Comparison of ENCODE assay signal across 1 cellular context in genomic region chr12:12380949-12381593, GRCh38.
TF ChIP-seq lines count a peak whose summit lies in the region.

No MANE protein-coding gene starts in this region.

TF ChIP-seq in HepG2, 621 proteins besides CTCF, POLR2A, EP300 and RAD21 (continued from another document and continues in another):
- TF ChIP-seq, protein P1, sequence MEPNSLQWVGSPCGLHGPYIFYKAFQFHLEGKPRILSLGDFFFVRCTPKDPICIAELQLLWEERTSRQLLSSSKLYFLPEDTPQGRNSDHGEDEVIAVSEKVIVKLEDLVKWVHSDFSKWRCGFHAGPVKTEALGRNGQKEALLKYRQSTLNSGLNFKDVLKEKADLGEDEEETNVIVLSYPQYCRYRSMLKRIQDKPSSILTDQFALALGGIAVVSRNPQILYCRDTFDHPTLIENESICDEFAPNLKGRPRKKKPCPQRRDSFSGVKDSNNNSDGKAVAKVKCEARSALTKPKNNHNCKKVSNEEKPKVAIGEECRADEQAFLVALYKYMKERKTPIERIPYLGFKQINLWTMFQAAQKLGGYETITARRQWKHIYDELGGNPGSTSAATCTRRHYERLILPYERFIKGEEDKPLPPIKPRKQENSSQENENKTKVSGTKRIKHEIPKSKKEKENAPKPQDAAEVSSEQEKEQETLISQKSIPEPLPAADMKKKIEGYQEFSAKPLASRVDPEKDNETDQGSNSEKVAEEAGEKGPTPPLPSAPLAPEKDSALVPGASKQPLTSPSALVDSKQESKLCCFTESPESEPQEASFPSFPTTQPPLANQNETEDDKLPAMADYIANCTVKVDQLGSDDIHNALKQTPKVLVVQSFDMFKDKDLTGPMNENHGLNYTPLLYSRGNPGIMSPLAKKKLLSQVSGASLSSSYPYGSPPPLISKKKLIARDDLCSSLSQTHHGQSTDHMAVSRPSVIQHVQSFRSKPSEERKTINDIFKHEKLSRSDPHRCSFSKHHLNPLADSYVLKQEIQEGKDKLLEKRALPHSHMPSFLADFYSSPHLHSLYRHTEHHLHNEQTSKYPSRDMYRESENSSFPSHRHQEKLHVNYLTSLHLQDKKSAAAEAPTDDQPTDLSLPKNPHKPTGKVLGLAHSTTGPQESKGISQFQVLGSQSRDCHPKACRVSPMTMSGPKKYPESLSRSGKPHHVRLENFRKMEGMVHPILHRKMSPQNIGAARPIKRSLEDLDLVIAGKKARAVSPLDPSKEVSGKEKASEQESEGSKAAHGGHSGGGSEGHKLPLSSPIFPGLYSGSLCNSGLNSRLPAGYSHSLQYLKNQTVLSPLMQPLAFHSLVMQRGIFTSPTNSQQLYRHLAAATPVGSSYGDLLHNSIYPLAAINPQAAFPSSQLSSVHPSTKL (CRISPR knock-in tag; IDR thresholded peaks at IDR 0.05): peak; percentile 80
- no peak for TF ChIP-seq HOXD1 (CRISPR knock-in tag; IDR thresholded peaks at IDR 0.05)
- no peak for TF ChIP-seq MED13 (CRISPR knock-in tag; IDR thresholded peaks at IDR 0.05)
- peak; percentile 46; the same call in 1 of the 2 replicates for TF ChIP-seq HMG20A (CRISPR knock-in tag; IDR thresholded peaks at IDR 0.05; ENCODE audit: borderline replicate concordance)
- TF ChIP-seq TCF12 (IDR thresholded peaks at IDR 0.05): no peak
- no peak for TF ChIP-seq TCF12 (CRISPR knock-in tag; IDR thresholded peaks at IDR 0.05)
- no peak for TF ChIP-seq PRDM4 (CRISPR knock-in tag; IDR thresholded peaks at IDR 0.05; ENCODE audit: borderline replicate concordance)
- TF ChIP-seq NFRKB (IDR thresholded peaks at IDR 0.05): no peak
- TF ChIP-seq SMC3 (IDR thresholded peaks at IDR 0.05; ENCODE audit: low read length): no peak
- TF ChIP-seq ZNF20 (CRISPR knock-in tag; IDR thresholded peaks at IDR 0.05): no peak
- 0 out of 2 replicates have a peak, but pooled peaks have one; percentile 21 for TF ChIP-seq ZBTB3 (CRISPR knock-in tag; IDR thresholded peaks at IDR 0.05; ENCODE audit: borderline replicate concordance, low read depth)
- TF ChIP-seq ZNF263 (CRISPR knock-in tag; IDR thresholded peaks at IDR 0.05): no peak
- TF ChIP-seq ISL2 (CRISPR knock-in tag; IDR thresholded peaks at IDR 0.05): no peak
- TF ChIP-seq, protein P2, sequence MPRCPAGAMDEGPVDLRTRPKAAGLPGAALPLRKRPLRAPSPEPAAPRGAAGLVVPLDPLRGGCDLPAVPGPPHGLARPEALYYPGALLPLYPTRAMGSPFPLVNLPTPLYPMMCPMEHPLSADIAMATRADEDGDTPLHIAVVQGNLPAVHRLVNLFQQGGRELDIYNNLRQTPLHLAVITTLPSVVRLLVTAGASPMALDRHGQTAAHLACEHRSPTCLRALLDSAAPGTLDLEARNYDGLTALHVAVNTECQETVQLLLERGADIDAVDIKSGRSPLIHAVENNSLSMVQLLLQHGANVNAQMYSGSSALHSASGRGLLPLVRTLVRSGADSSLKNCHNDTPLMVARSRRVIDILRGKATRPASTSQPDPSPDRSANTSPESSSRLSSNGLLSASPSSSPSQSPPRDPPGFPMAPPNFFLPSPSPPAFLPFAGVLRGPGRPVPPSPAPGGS (CRISPR knock-in tag; IDR thresholded peaks at IDR 0.05): no peak
- TF ChIP-seq EED (CRISPR knock-in tag; IDR thresholded peaks at IDR 0.05): no peak
- TF ChIP-seq, protein P3, sequence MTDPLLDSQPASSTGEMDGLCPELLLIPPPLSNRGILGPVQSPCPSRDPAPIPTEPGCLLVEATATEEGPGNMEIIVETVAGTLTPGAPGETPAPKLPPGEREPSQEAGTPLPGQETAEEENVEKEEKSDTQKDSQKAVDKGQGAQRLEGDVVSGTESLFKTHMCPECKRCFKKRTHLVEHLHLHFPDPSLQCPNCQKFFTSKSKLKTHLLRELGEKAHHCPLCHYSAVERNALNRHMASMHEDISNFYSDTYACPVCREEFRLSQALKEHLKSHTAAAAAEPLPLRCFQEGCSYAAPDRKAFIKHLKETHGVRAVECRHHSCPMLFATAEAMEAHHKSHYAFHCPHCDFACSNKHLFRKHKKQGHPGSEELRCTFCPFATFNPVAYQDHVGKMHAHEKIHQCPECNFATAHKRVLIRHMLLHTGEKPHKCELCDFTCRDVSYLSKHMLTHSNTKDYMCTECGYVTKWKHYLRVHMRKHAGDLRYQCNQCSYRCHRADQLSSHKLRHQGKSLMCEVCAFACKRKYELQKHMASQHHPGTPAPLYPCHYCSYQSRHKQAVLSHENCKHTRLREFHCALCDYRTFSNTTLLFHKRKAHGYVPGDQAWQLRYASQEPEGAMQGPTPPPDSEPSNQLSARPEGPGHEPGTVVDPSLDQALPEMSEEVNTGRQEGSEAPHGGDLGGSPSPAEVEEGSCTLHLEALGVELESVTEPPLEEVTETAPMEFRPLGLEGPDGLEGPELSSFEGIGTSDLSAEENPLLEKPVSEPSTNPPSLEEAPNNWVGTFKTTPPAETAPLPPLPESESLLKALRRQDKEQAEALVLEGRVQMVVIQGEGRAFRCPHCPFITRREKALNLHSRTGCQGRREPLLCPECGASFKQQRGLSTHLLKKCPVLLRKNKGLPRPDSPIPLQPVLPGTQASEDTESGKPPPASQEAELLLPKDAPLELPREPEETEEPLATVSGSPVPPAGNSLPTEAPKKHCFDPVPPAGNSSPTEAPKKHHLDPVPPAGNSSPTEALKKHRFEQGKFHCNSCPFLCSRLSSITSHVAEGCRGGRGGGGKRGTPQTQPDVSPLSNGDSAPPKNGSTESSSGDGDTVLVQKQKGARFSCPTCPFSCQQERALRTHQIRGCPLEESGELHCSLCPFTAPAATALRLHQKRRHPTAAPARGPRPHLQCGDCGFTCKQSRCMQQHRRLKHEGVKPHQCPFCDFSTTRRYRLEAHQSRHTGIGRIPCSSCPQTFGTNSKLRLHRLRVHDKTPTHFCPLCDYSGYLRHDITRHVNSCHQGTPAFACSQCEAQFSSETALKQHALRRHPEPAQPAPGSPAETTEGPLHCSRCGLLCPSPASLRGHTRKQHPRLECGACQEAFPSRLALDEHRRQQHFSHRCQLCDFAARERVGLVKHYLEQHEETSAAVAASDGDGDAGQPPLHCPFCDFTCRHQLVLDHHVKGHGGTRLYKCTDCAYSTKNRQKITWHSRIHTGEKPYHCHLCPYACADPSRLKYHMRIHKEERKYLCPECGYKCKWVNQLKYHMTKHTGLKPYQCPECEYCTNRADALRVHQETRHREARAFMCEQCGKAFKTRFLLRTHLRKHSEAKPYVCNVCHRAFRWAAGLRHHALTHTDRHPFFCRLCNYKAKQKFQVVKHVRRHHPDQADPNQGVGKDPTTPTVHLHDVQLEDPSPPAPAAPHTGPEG (CRISPR knock-in tag; IDR thresholded peaks at IDR 0.05): no peak
- TF ChIP-seq, protein P4, sequence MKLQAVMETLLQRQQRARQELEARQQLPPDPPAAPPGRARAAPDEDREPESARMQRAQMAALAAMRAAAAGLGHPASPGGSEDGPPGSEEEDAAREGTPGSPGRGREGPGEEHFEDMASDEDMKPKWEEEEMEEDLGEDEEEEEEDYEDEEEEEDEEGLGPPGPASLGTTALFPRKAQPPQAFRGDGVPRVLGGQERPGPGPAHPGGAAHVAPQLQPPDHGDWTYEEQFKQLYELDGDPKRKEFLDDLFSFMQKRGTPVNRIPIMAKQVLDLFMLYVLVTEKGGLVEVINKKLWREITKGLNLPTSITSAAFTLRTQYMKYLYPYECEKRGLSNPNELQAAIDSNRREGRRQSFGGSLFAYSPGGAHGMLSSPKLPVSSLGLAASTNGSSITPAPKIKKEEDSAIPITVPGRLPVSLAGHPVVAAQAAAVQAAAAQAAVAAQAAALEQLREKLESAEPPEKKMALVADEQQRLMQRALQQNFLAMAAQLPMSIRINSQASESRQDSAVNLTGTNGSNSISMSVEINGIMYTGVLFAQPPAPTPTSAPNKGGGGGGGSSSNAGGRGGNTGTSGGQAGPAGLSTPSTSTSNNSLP (IDR thresholded peaks at IDR 0.05; ENCODE audit: low read depth, low read length): peak; percentile 83; the same call in 1 of the 2 replicates
- TF ChIP-seq ZBTB38 (CRISPR knock-in tag; IDR thresholded peaks at IDR 0.05): peak; percentile 59; the same call in 1 of the 2 replicates
- TF ChIP-seq AHDC1 (CRISPR knock-in tag; IDR thresholded peaks at IDR 0.05; ENCODE audit: borderline replicate concordance): peak; percentile 86; the same call in 1 of the 2 replicates
- peak; percentile 77 for TF ChIP-seq NR2F6 (IDR thresholded peaks at IDR 0.05)
- peak; percentile 75; the same call in 1 of the 2 replicates for TF ChIP-seq NR2F6 (CRISPR knock-in tag; IDR thresholded peaks at IDR 0.05)
- peak; percentile 56 for TF ChIP-seq HNF4G (IDR thresholded peaks at IDR 0.05; ENCODE audit: borderline replicate concordance, low read depth, low read length)
- no peak for TF ChIP-seq HNF4G (CRISPR knock-in tag; IDR thresholded peaks at IDR 0.05; ENCODE audit: borderline replicate concordance, low read depth)
- no peak for TF ChIP-seq NR1H2 (CRISPR knock-in tag; IDR thresholded peaks at IDR 0.05; ENCODE audit: borderline replicate concordance, low read depth)
- TF ChIP-seq MATR3 (CRISPR knock-in tag; IDR thresholded peaks at IDR 0.05): no peak
- no peak for TF ChIP-seq DDIT3 (CRISPR knock-in tag; IDR thresholded peaks at IDR 0.05)
- TF ChIP-seq PBX2 (CRISPR knock-in tag; IDR thresholded peaks at IDR 0.05): no peak
- TF ChIP-seq HOXA9 (CRISPR knock-in tag; IDR thresholded peaks at IDR 0.05; ENCODE audit: borderline replicate concordance): no peak
- peak; percentile 68; the same call in 1 of the 2 replicates for TF ChIP-seq MED1 (CRISPR knock-in tag; IDR thresholded peaks at IDR 0.05)
- TF ChIP-seq RBM39 (IDR thresholded peaks at IDR 0.05; ENCODE audit: low read depth, low read length, poor library complexity, severe bottlenecking): no peak
- no peak for TF ChIP-seq POLR2AphosphoS2 (IDR thresholded peaks at IDR 0.05; ENCODE audit: low read depth, low read length)
- TF ChIP-seq BCL6 (CRISPR knock-in tag; IDR thresholded peaks at IDR 0.05): peak; percentile 94
- TF ChIP-seq MIXL1 (CRISPR knock-in tag; IDR thresholded peaks at IDR 0.05): peak; percentile 82
- peak; percentile 56; the same call in 1 of the 2 replicates for TF ChIP-seq NFIC (IDR thresholded peaks at IDR 0.05; ENCODE audit: low read length)
- TF ChIP-seq CEBPG (CRISPR knock-in tag; IDR thresholded peaks at IDR 0.05): peak; percentile 58
- TF ChIP-seq CREB1 (IDR thresholded peaks at IDR 0.05): no peak
- peak; percentile 32 for TF ChIP-seq CREB1 (CRISPR knock-in tag; IDR thresholded peaks at IDR 0.05)
